ENCODE assay signal across 34 cellular contexts in the genomic region with DNA sequence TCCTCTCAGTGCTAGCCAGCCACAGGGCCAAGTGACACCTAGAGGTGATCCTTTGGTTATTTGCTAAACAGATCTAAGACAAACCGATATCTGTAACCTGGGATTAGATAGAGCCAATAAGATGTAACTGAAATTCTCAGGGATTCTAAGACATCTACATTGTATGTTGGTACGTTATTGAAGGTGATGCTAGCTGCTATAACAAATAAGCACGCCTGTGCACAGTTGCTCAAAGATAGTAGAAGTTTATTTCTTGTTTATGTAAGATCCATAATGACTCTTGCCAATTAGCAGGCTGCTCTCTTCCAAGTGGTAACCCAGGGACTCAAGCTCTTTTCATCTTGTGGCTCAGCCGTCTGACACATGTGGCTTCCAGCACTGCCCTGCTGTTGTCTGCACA.
"Had no signal": no experiment of that assay in that cellular context is flagged by ENCODE, and none has a peak within 500 bp of the region (broad histone marks: within the 10 kb centered on the region; RNA-seq: fewer than 3 reads in every experiment).

No MANE protein-coding gene starts in this region.

- H3K36me3 ChIP-seq: MG63 had no signal

- H3K27me3 ChIP-seq: MG63 had no signal

- H3K27ac ChIP-seq: KMS-11 had no signal

- H3K4me3 ChIP-seq: MG63 had no signal

- H3K9me3 ChIP-seq: MG63 had no signal

- DNase-seq: Karpas-422, Kasumi-1, KG1, MG63, MM.1S, MV-4-11, NCI-H1048, NCI-H1092, NCI-H1092 treated with DMSO at 0.1 percent for 48 hours, NCI-H1105, NCI-H1105 treated with DMSO at 0.1 percent for 48 hours, NCI-H1417, NCI-H1417 treated with DMSO at 0.1 percent for 48 hours, NCI-H1436, NCI-H1436 treated with DMSO at 0.1 percent for 48 hours, NCI-H146, NCI-H1694, NCI-H1694 treated with DMSO at 0.1 percent for 48 hours, NCI-H187, NCI-H187 treated with DMSO at 0.1 percent for 48 hours, NCI-H1930, NCI-H2029 treated with DMSO at 0.1 percent for 48 hours, NCI-H2081, NCI-H2081 treated with DMSO at 0.1 percent for 48 hours, NCI-H2107, NCI-H2171, NCI-H2171 treated with DMSO at 0.1 percent for 48 hours, NCI-H2227 treated with DMSO at 0.1 percent for 48 hours, NCI-H226, NCI-H345, NCI-H446, NCI-H446 treated with DMSO at 0.1 percent for 48 hours, NCI-H510A had no signal

- H3K4me2 ChIP-seq: KMS-11 had no signal

- H3K9ac ChIP-seq: KMS-11 had no signal
